In the genomic region with DNA sequence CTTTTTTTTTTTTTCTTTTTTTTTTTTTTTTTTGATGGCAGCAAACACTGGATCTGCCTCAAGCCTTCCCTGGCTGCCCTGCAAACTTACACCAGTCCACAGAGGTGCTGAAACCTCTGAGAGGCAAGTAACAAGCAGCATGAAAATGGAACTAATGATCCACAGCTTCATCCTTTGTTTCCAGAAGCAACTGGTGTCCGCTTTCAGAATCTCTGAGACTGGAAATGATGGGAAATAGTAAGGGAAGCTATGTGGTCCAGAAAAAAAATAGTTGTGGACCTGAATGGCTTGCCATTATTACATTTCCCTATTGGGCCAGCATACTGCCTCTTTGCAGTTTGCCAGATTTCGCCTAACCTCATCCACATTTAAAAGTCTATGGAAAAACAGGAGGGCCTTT, we compare ENCODE assay signal across 10 cellular contexts.
A peak's percentile ranks its signal among the peaks of the same experiment; 100 is the strongest.
DNase-seq lines count a peak whose midpoint lies in the region; ATAC-seq and TF ChIP-seq lines count a peak whose summit lies in the region.
"Had no signal": no experiment of that assay in that cellular context is flagged by ENCODE, and none has a peak within 500 bp of the region (broad histone marks: within the 10 kb centered on the region; RNA-seq: fewer than 3 reads in every experiment).

No MANE protein-coding gene starts in this region.

- peaks cover 44% of the 10 kb centered on the region for H3K4me1 ChIP-seq in left ventricle myocardium inferior
- H3K4me1 ChIP-seq in upper lobe of right lung, result peaks cover 29% of the 10 kb centered on the region
- H3K4me1 ChIP-seq in right lobe of liver, result peaks cover 0 to 11% (median 0%) of the 10 kb centered on the region in 4 donors

- H3K36me3 ChIP-seq in left ventricle myocardium inferior (no peaks in the 10 kb centered on the region), upper lobe of right lung (no peaks in the 10 kb centered on the region), right lobe of liver (no peaks in the 10 kb centered on the region)

- H3K27ac ChIP-seq in left ventricle myocardium inferior (replicated peaks) (peak overlapping the region; percentile 76), upper lobe of right lung (peak overlapping the region; percentile 79), right lobe of liver (no peak overlapping the region)

- H3K4me3 Mint-ChIP-seq in dendritic cell treated with granulocyte-macrophage colony-stimulating factor and Interleukin-4, amounts not matched to agents 40 ng/mL and 50 ng/mL, for 4 days, result no peak overlapping the region
- peak overlapping the region in 2 of 3 experiments; percentile 63 to 72 for H3K4me3 Mint-ChIP-seq in nephron

- H3K9me3 ChIP-seq in left ventricle myocardium inferior (replicated peaks) (no peaks in the 10 kb centered on the region), upper lobe of right lung (no peaks in the 10 kb centered on the region), right lobe of liver (no peaks in the 10 kb centered on the region)

- intact Hi-C loops in left ventricle myocardium inferior (cut with micrococcal nuclease), result no loop called here
- intact Hi-C loops in left ventricle myocardium superior (cut with micrococcal nuclease), result no loop called here
- intact Hi-C loops in dendritic cell treated with granulocyte-macrophage colony-stimulating factor and Interleukin-4, amounts not matched to agents 40 ng/mL and 50 ng/mL, for 4 days (cut with micrococcal nuclease), result no loop called here
- intact Hi-C loops in upper lobe of right lung (cut with DNase I), result no loop called here
- intact Hi-C loops in right lobe of liver (cut with DNase I), result no loop called here

- ATAC-seq in left ventricle myocardium superior (no peak), upper lobe of right lung (no peak), right lobe of liver (no peak), HG03520 (IDR thresholded peaks at IDR 0.05; ENCODE audit: unreplicated experiment) (no peak)

- H3K36me3 Mint-ChIP-seq in dendritic cell treated with granulocyte-macrophage colony-stimulating factor and Interleukin-4, amounts not matched to agents 40 ng/mL and 50 ng/mL, for 4 days (ENCODE audit: low read depth), result no peaks in the 10 kb centered on the region
- no peaks in the 10 kb centered on the region for H3K36me3 Mint-ChIP-seq in nephron (ENCODE audit: low read depth)

- TF ChIP-seq CTCF in left ventricle myocardium inferior (IDR thresholded peaks at IDR 0.05; ENCODE audit: borderline replicate concordance) (no peak), nephron (IDR thresholded peaks at IDR 0.05; ENCODE audit: unreplicated experiment in 3 of 3) (no peak), upper lobe of right lung (IDR thresholded peaks at IDR 0.05) (no peak), right lobe of liver (IDR thresholded peaks at IDR 0.05) (no peak)

- no peaks in the 10 kb centered on the region for H3K9me3 Mint-ChIP-seq in dendritic cell treated with granulocyte-macrophage colony-stimulating factor and Interleukin-4, amounts not matched to agents 40 ng/mL and 50 ng/mL, for 4 days
- H3K9me3 Mint-ChIP-seq in nephron, result no peaks in the 10 kb centered on the region
- H3K9me3 Mint-ChIP-seq: activated naive CD4-positive, alpha-beta T cell treated with anti-CD3 and anti-CD28 coated beads, Interleukin-2, amount 50 U/mL, for 72 hours had no signal

- peaks cover 68% of the 10 kb centered on the region for H3K4me1 Mint-ChIP-seq in dendritic cell treated with granulocyte-macrophage colony-stimulating factor and Interleukin-4, amounts not matched to agents 40 ng/mL and 50 ng/mL, for 4 days (ENCODE audit: low read depth)
- peaks cover 64% of the 10 kb centered on the region for H3K4me1 Mint-ChIP-seq in nephron

- peak overlapping the region; percentile 99 for H3K27ac Mint-ChIP-seq in dendritic cell treated with granulocyte-macrophage colony-stimulating factor and Interleukin-4, amounts not matched to agents 40 ng/mL and 50 ng/mL, for 4 days
- peak overlapping the region; percentile 86 to 100 (median 94) for H3K27ac Mint-ChIP-seq in nephron

- DNase-seq in left ventricle myocardium inferior (no peak), left ventricle myocardium superior (no peak), upper lobe of right lung (no peak), right lobe of liver (no peak), NCI-H446 treated with DMSO at 0.1 percent for 48 hours (lab: John Stamatoyannopoulos, UW) (no peak)
- DNase-seq: activated CD4-positive, CD25-positive, alpha-beta regulatory T cell treated with anti-CD3 and anti-CD28 coated beads, Interleukin-2, amount 50 U/mL, for 72 hours had no signal

- TF ChIP-seq POLR2A in right lobe of liver (IDR thresholded peaks at IDR 0.05), result no peak

- H3K4me3 ChIP-seq in left ventricle myocardium inferior, result peak overlapping the region; percentile 44
- peak overlapping the region; percentile 4 for H3K4me3 ChIP-seq in upper lobe of right lung
- no peak overlapping the region for H3K4me3 ChIP-seq in right lobe of liver

- peaks cover 7% of the 10 kb centered on the region for H3K27me3 Mint-ChIP-seq in dendritic cell treated with granulocyte-macrophage colony-stimulating factor and Interleukin-4, amounts not matched to agents 40 ng/mL and 50 ng/mL, for 4 days
- no peaks in the 10 kb centered on the region for H3K27me3 Mint-ChIP-seq in nephron (ENCODE audit: low read depth)

- no peaks in the 10 kb centered on the region for H3K27me3 ChIP-seq in left ventricle myocardium inferior (ENCODE audit: low read depth)
- H3K27me3 ChIP-seq in upper lobe of right lung, result no peaks in the 10 kb centered on the region
- no peaks in the 10 kb centered on the region for H3K27me3 ChIP-seq in right lobe of liver

- WGBS in right lobe of liver (ENCODE audit: insufficient coverage, low coverage, low lambda C conversion rate, missing lambda C conversion rate), result 54% methylated on average over 2 of the region's 2 CpGs

Comparison
In these comparisons a context has a peak if more than half of its experiments do, and no peak if none do; other contexts are left out.
1. H3K27ac ChIP-seq: peak in left ventricle myocardium inferior (single experiment) and upper lobe of right lung (single experiment); none in right lobe of liver (0 of 3).
2. H3K4me3 ChIP-seq: peak in left ventricle myocardium inferior (single experiment) and upper lobe of right lung (single experiment); none in right lobe of liver (0 of 3).